Comparison of ENCODE assay signal across 18 cellular contexts in the genomic region with DNA sequence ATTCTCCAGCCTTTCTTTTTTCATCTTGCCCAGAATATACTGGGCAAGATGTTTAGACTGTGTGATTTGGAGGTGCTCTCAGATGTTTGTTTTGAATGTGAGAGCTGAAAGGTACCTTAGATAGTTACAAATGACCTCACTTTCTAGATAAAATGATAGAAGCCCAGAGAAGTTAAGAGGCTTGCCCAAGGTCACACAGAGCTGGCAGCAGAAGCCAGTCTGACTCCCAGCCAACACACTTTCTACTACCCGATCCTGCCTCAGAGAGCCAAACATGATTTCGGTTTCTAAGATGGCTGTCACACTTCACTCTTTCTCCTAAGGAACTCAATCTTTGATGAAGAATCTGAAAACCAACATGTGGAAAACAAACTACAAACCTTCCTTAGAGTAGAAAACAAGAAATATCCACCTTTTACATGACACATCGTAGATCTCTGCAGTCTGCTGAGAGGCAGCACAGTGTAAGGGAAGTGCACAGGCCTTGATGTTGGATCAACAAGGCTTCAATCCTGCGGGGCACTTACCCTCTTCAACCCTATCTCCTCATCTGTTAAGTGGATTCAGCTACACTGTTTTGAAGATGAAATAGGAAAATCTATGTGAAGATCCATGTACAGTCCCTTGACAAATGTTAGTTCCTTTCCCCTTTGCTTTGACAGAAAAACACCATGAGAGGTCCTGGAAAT. TPM values are rescaled to one million over a fixed set of nuclear protein-coding genes. Genes with fewer than 3 reads are reported as not detected.
DNase-seq lines count a peak whose midpoint lies in the region; ATAC-seq and TF ChIP-seq lines count a peak whose summit lies in the region.
"Had no signal": no experiment of that assay in that cellular context is flagged by ENCODE, and none has a peak within 500 bp of the region (broad histone marks: within the 10 kb centered on the region; RNA-seq: fewer than 3 reads in every experiment).

No MANE protein-coding gene starts in this region.

- peak overlapping the region; percentile 61 for H3K4me3 Mint-ChIP-seq in activated CD4-positive, alpha-beta T cell treated with anti-CD3 and anti-CD28 coated beads, Interleukin-2, amount 10 ng/mL, durations not matched to agents 7 days and 5 days
- H3K4me3 Mint-ChIP-seq in activated naive CD8-positive, alpha-beta T cell treated with anti-CD3 and anti-CD28 coated beads, Interleukin-2, amount 50 U/mL, for 24 hours = peak overlapping the region; percentile 56
- H3K4me3 Mint-ChIP-seq: stimulated activated naive B cell treated with anti-CD40 and anti-IgM and Interleukin-4, amounts not matched to agents 10 μg/mL and 1 μg/mL and 100 μg/mL, for 72 hours had no signal

- peak overlapping the region in 6 of 8 donors; percentile 10 to 80 (median 53) for H3K27ac ChIP-seq in spleen
- H3K27ac ChIP-seq: colonic mucosa, gastroesophageal sphincter, RWPE1, vagina had no signal

- POLR2A ChIA-PET in activated CD4-positive, alpha-beta T cell treated with anti-CD3 and anti-CD28 coated beads, Interleukin-2, amount 10 ng/mL, durations not matched to agents 7 days and 5 days (lab: Charles Lee) = no interaction called here

- intact Hi-C loops in spleen (cut with DNase I; ENCODE audit: low total_unique reads) = no loop called here

- TF ChIP-seq POLR2A in spleen (IDR thresholded peaks at IDR 0.05) = no peak

- WGBS in spleen, 5 donors = 40 to 51% (median 43%) methylated on average over 4 of the region's 4 CpGs

- H3K27me3 Mint-ChIP-seq in activated CD4-positive, alpha-beta T cell treated with anti-CD3 and anti-CD28 coated beads, Interleukin-2, amount 10 ng/mL, durations not matched to agents 7 days and 5 days = no peaks in the 10 kb centered on the region
- H3K27me3 Mint-ChIP-seq in activated naive CD8-positive, alpha-beta T cell treated with anti-CD3 and anti-CD28 coated beads, Interleukin-2, amount 50 U/mL, for 24 hours = peaks cover 2% of the 10 kb centered on the region
- H3K27me3 Mint-ChIP-seq: stimulated activated naive B cell treated with anti-CD40 and anti-IgM and Interleukin-4, amounts not matched to agents 10 μg/mL and 1 μg/mL and 100 μg/mL, for 72 hours had no signal

- peaks cover 78% of the 10 kb centered on the region for H3K36me3 Mint-ChIP-seq in activated CD4-positive, alpha-beta T cell treated with anti-CD3 and anti-CD28 coated beads, Interleukin-2, amount 10 ng/mL, durations not matched to agents 7 days and 5 days (ENCODE audit: low read depth)
- H3K36me3 Mint-ChIP-seq in activated naive CD8-positive, alpha-beta T cell treated with anti-CD3 and anti-CD28 coated beads, Interleukin-2, amount 50 U/mL, for 24 hours (ENCODE audit: low read depth) = peaks cover 3% of the 10 kb centered on the region
- H3K36me3 Mint-ChIP-seq: stimulated activated naive B cell treated with anti-CD40 and anti-IgM and Interleukin-4, amounts not matched to agents 10 μg/mL and 1 μg/mL and 100 μg/mL, for 72 hours had no signal

- H3K4me1 Mint-ChIP-seq in activated CD4-positive, alpha-beta T cell treated with anti-CD3 and anti-CD28 coated beads, Interleukin-2, amount 10 ng/mL, durations not matched to agents 7 days and 5 days = peaks cover 95% of the 10 kb centered on the region
- peaks cover 96% of the 10 kb centered on the region for H3K4me1 Mint-ChIP-seq in activated naive CD8-positive, alpha-beta T cell treated with anti-CD3 and anti-CD28 coated beads, Interleukin-2, amount 50 U/mL, for 24 hours

- H3K9me3 ChIP-seq in spleen = no peaks in the 10 kb centered on the region
- H3K9me3 ChIP-seq: colonic mucosa, gastroesophageal sphincter, vagina had no signal

- CTCF ChIA-PET in activated CD4-positive, alpha-beta T cell treated with anti-CD3 and anti-CD28 coated beads, Interleukin-2, amount 10 ng/mL, durations not matched to agents 7 days and 5 days (lab: Charles Lee) = interaction anchor here (0.8 to 2.8 kb wide), 5 partner anchors 10 to 102 kb away, joined by 3 to 9 read pairs (median 4); a partner anchor contains a TSS

- ATAC-seq in activated naive CD8-positive, alpha-beta T cell treated with anti-CD3 and anti-CD28 coated beads, Interleukin-2, amount 50 U/mL, for 24 hours = peak; percentile 37
- ATAC-seq in GM21423 (IDR thresholded peaks at IDR 0.05; ENCODE audit: unreplicated experiment) (no peak), GM18870 (IDR thresholded peaks at IDR 0.05; ENCODE audit: unreplicated experiment) (no peak)
- ATAC-seq: gastroesophageal sphincter had no signal

- H3K9me3 Mint-ChIP-seq in activated CD4-positive, alpha-beta T cell treated with anti-CD3 and anti-CD28 coated beads, Interleukin-2, amount 10 ng/mL, durations not matched to agents 7 days and 5 days = peaks cover 5% of the 10 kb centered on the region
- peaks cover 3% of the 10 kb centered on the region for H3K9me3 Mint-ChIP-seq in activated naive CD8-positive, alpha-beta T cell treated with anti-CD3 and anti-CD28 coated beads, Interleukin-2, amount 50 U/mL, for 24 hours
- H3K9me3 Mint-ChIP-seq: stimulated activated naive B cell treated with anti-CD40 and anti-IgM and Interleukin-4, amounts not matched to agents 10 μg/mL and 1 μg/mL and 100 μg/mL, for 72 hours had no signal

- DNase-seq in activated CD4-positive, alpha-beta T cell treated with anti-CD3 and anti-CD28 coated beads, Interleukin-2, amount 10 ng/mL, durations not matched to agents 7 days and 5 days = peak; percentile 60
- DNase-seq in activated CD4-positive, alpha-beta T cell treated with anti-CD3 and anti-CD28 coated beads for 48 hours = no peak
- peak; percentile 10 for DNase-seq in T-helper 9 cell
- DNase-seq in activated naive CD8-positive, alpha-beta T cell treated with anti-CD3 and anti-CD28 coated beads, Interleukin-2, amount 50 U/mL, for 24 hours = peak; percentile 18
- no peak for DNase-seq in spleen
- no peak for DNase-seq in stimulated activated naive CD4-positive, alpha-beta T cell treated with Interleukin-2 at 50 U/mL for 16 hours (lab: John Stamatoyannopoulos, UW)
- DNase-seq: left ventricle myocardium superior; NCI-H1092; NCI-H82; posterior cingulate gyrus; stimulated activated naive B cell treated with anti-CD40 and anti-IgM and Interleukin-4, amounts not matched to agents 10 μg/mL and 1 μg/mL and 100 μg/mL, for 72 hours had no signal

- no peak overlapping the region for H3K4me3 ChIP-seq in spleen
- H3K4me3 ChIP-seq: colonic mucosa, gastroesophageal sphincter, skin epidermis, vagina had no signal

- H3K36me3 ChIP-seq in spleen = peaks cover 0 to 4% (median 0%) of the 10 kb centered on the region in 6 donors
- H3K36me3 ChIP-seq: colonic mucosa, gastroesophageal sphincter, vagina had no signal

- peak overlapping the region; percentile 96 for H3K27ac Mint-ChIP-seq in activated CD4-positive, alpha-beta T cell treated with anti-CD3 and anti-CD28 coated beads, Interleukin-2, amount 10 ng/mL, durations not matched to agents 7 days and 5 days
- H3K27ac Mint-ChIP-seq in activated naive CD8-positive, alpha-beta T cell treated with anti-CD3 and anti-CD28 coated beads, Interleukin-2, amount 50 U/mL, for 24 hours = peak overlapping the region; percentile 86

- H3K27me3 ChIP-seq in spleen (replicated peaks in 1 of 7) = peaks cover 0 to 23% (median 0%) of the 10 kb centered on the region in 7 donors
- H3K27me3 ChIP-seq: colonic mucosa, gastroesophageal sphincter, vagina had no signal

- peaks cover 27 to 77% (median 45%) of the 10 kb centered on the region in 6 donors for H3K4me1 ChIP-seq in spleen
- H3K4me1 ChIP-seq: gastroesophageal sphincter, vagina had no signal

- TF ChIP-seq CTCF in spleen (IDR thresholded peaks at IDR 0.05 in 8 of 11, conservative IDR thresholded peaks at IDR 0.05 in 3 of 11) = no peak

RNA-seq across cellular contexts. Expression of a gene that starts 58.6 kb away (rescaled TPM):
- total RNA-seq in activated CD4-positive, alpha-beta T cell treated with anti-CD3 and anti-CD28 coated beads, Interleukin-2, amount 10 ng/mL, durations not matched to agents 7 days and 5 days = 10 to 100 TPM; 43.5 to 45.6 TPM
- total RNA-seq in spleen = 100 to 1,000 TPM in 1 of 7 donors, 10 to 100 TPM in 6; 20.4 to 176 (median 31.1) TPM
- 1 to 10 TPM; 2.7 to 4.5 (median 3.1) TPM for polyA plus RNA-seq in spleen

Comparison
In these comparisons a context has a peak if more than half of its experiments do, and no peak if none do; other contexts are left out.
1. DNase-seq: peak in activated CD4-positive, alpha-beta T cell treated with anti-CD3 and anti-CD28 coated beads, Interleukin-2, amount 10 ng/mL, durations not matched to agents 7 days and 5 days (single experiment), T-helper 9 cell (single experiment) and activated naive CD8-positive, alpha-beta T cell treated with anti-CD3 and anti-CD28 coated beads, Interleukin-2, amount 50 U/mL, for 24 hours (single experiment); none in activated CD4-positive, alpha-beta T cell treated with anti-CD3 and anti-CD28 coated beads for 48 hours (single experiment), spleen (single experiment) and stimulated activated naive CD4-positive, alpha-beta T cell treated with Interleukin-2 at 50 U/mL for 16 hours (single experiment).